8 cellular contexts compared by ENCODE assay signal in genomic region chr3:52313774-52314188, GRCh38. TPM values are rescaled to one million over a fixed set of nuclear protein-coding genes. Genes with fewer than 3 reads are reported as not detected.
DNase-seq lines count a peak whose midpoint lies in the region; ATAC-seq lines count a peak whose summit lies in the region.

No MANE protein-coding gene starts in this region.

- ATAC-seq in Right ventricle myocardium inferior: peak; percentile 12
- peak; percentile 91 for ATAC-seq in HG02981 (IDR thresholded peaks at IDR 0.05; ENCODE audit: unreplicated experiment)
- ATAC-seq in left lobe of liver: peak; percentile 35

- peaks cover under 1% of the 10 kb centered on the region for H3K27me3 ChIP-seq in SJCRH30

- peaks cover 39% of the 10 kb centered on the region for H3K4me1 ChIP-seq in SJCRH30

- intact Hi-C loops in Right ventricle myocardium inferior (cut with DNase I) (no loop called here), cardiac septum (cut with DNase I) (no loop called here)

- H3K9me3 ChIP-seq in SJCRH30 (replicated peaks): no peaks in the 10 kb centered on the region

- H3K36me3 ChIP-seq in SJCRH30: no peaks in the 10 kb centered on the region

- DNase-seq in Right ventricle myocardium inferior (ENCODE audit: missing footprints) (peak; percentile 58), cardiac septum (ENCODE audit: low spot score) (no peak), SJCRH30 (no peak), left lobe of liver (ENCODE audit: low spot score) (no peak), NCI-H748 (lab: John Stamatoyannopoulos, UW; ENCODE audit: unreplicated experiment) (no peak), NCI-H1694 (lab: John Stamatoyannopoulos, UW) (no peak)
- DNase-seq in activated CD4-positive, alpha-beta T cell treated with anti-CD3 and anti-CD28 coated beads for 4 hours: no peak

- 0 out of 2 replicates have a peak overlapping the region, but pooled peaks have one; percentile 1 for H3K27ac ChIP-seq in SJCRH30

- no peak overlapping the region for H3K4me3 ChIP-seq in SJCRH30

RNA-seq across cellular contexts. Expression of gene DNAH1, which starts 2.3 kb away (rescaled TPM):
- total RNA-seq in Right ventricle myocardium inferior: 2.2 TPM
- 4.2 TPM for total RNA-seq in cardiac septum
- total RNA-seq in SJCRH30 (2014; rRNA removed; shearing (Covaris generic)): 0.14 and 0.33 TPM in 2 replicates
- total RNA-seq in left lobe of liver: 9.6 TPM

RNA-seq across cellular contexts. Expression of gene GLYCTK, which starts 26.2 kb away (rescaled TPM):
- 5.2 TPM for total RNA-seq in Right ventricle myocardium inferior
- 6.4 TPM for total RNA-seq in cardiac septum
- 5.5 and 6.5 TPM in 2 replicates for total RNA-seq in SJCRH30 (2014; rRNA removed; shearing (Covaris generic))
- total RNA-seq in left lobe of liver: 396 TPM

RNA-seq across cellular contexts. Expression of gene WDR82, which starts 35.3 kb away (rescaled TPM):
- total RNA-seq in Right ventricle myocardium inferior (62.3 TPM), cardiac septum (69.7 TPM), left lobe of liver (18.6 TPM)
- total RNA-seq in SJCRH30 (2014; rRNA removed; shearing (Covaris generic)): 93.9 and 97.1 TPM in 2 replicates

Comparison
In these comparisons a context has a peak if more than half of its experiments do, and no peak if none do; other contexts are left out.
1. ATAC-seq: peak in every context shown above with its lines; median percentile 91 in HG02981; 35 in left lobe of liver; 12 in Right ventricle myocardium inferior.
2. RNA of gene GLYCTK, which starts 26.2 kb away (total RNA-seq): 396 TPM in left lobe of liver (single experiment); 5.5 to 6.5 TPM in SJCRH30, 6.4 TPM in cardiac septum (single experiment) and 5.2 TPM in Right ventricle myocardium inferior (single experiment); every median in the first group is over 10 times any median in the second.